ENCODE assay signal across 8 cellular contexts in genomic region chr3:53269888-53270880, GRCh38. TPM values are rescaled to one million over a fixed set of nuclear protein-coding genes. Genes with fewer than 3 reads are reported as not detected.
DNase-seq lines count a peak whose midpoint lies in the region; ATAC-seq and TF ChIP-seq lines count a peak whose summit lies in the region.

No MANE protein-coding gene starts in this region.

- H3K36me3 Mint-ChIP-seq in activated naive CD8-positive, alpha-beta T cell treated with anti-CD3 and anti-CD28 coated beads, Interleukin-2, amount 10 ng/mL, durations not matched to agents 7 days and 5 days: peaks cover 1% of the 10 kb centered on the region

- H3K27ac Mint-ChIP-seq in activated naive CD8-positive, alpha-beta T cell treated with anti-CD3 and anti-CD28 coated beads, Interleukin-2, amount 10 ng/mL, durations not matched to agents 7 days and 5 days: peak overlapping the region; percentile 11

- peak; percentile 61 for ATAC-seq in HG03066 (IDR thresholded peaks at IDR 0.05; ENCODE audit: low read depth, unreplicated experiment)
- peak; percentile 41 for ATAC-seq in activated naive CD8-positive, alpha-beta T cell treated with anti-CD3 and anti-CD28 coated beads, Interleukin-2, amount 10 ng/mL, durations not matched to agents 7 days and 5 days (ENCODE audit: low read depth)
- peak; percentile 95 for ATAC-seq in Right ventricle myocardium superior (ENCODE audit: poor library complexity)
- ATAC-seq in omental fat pad (ENCODE audit: low FRiP score): peak; percentile 91
- ATAC-seq in GM21447 (IDR thresholded peaks at IDR 0.05; ENCODE audit: unreplicated experiment): no peak

- H3K4me3 Mint-ChIP-seq in activated naive CD8-positive, alpha-beta T cell treated with anti-CD3 and anti-CD28 coated beads, Interleukin-2, amount 10 ng/mL, durations not matched to agents 7 days and 5 days: no peak overlapping the region

- peaks cover 16% of the 10 kb centered on the region for H3K4me1 Mint-ChIP-seq in activated naive CD8-positive, alpha-beta T cell treated with anti-CD3 and anti-CD28 coated beads, Interleukin-2, amount 10 ng/mL, durations not matched to agents 7 days and 5 days

- DNase-seq in NCI-H2081 (lab: John Stamatoyannopoulos, UW) (peak; percentile 41 to 65), NCI-H2081 treated with DMSO at 0.1 percent for 48 hours (lab: John Stamatoyannopoulos, UW) (no peak), NCI-H510A (lab: John Stamatoyannopoulos, UW) (peak; percentile 93), Right ventricle myocardium superior (peak; percentile 91), omental fat pad (ENCODE audit: low spot score) (no peak)
- DNase-seq in activated naive CD8-positive, alpha-beta T cell treated with anti-CD3 and anti-CD28 coated beads, Interleukin-2, amount 10 ng/mL, durations not matched to agents 7 days and 5 days: no peak

- no peak for TF ChIP-seq CTCF in omental fat pad (IDR thresholded peaks at IDR 0.05)

- POLR2A ChIA-PET in activated naive CD8-positive, alpha-beta T cell treated with anti-CD3 and anti-CD28 coated beads, Interleukin-2, amount 10 ng/mL, durations not matched to agents 7 days and 5 days (lab: Charles Lee): interaction anchor here (1.0 kb wide), 2 partner anchors 15 to 16 kb away, joined by 3 read pairs; partner anchors contain the start of gene TKT

- H3K9me3 Mint-ChIP-seq in activated naive CD8-positive, alpha-beta T cell treated with anti-CD3 and anti-CD28 coated beads, Interleukin-2, amount 10 ng/mL, durations not matched to agents 7 days and 5 days: no peaks in the 10 kb centered on the region

- intact Hi-C loops in Right ventricle myocardium superior (cut with DNase I): no loop called here

- H3K27me3 Mint-ChIP-seq in activated naive CD8-positive, alpha-beta T cell treated with anti-CD3 and anti-CD28 coated beads, Interleukin-2, amount 10 ng/mL, durations not matched to agents 7 days and 5 days: peaks cover 2% of the 10 kb centered on the region

RNA-seq across cellular contexts. Expression of gene TKT, which starts 14.4 kb away (rescaled TPM):
- total RNA-seq in activated naive CD8-positive, alpha-beta T cell treated with anti-CD3 and anti-CD28 coated beads, Interleukin-2, amount 10 ng/mL, durations not matched to agents 7 days and 5 days: 100 to 1,000 TPM; 204 to 210 TPM
- total RNA-seq in Right ventricle myocardium superior (43.6 TPM), omental fat pad (100 to 1,000 TPM; 187 to 325 (median 254) TPM)

Comparison
In these comparisons a context has a peak if more than half of its experiments do, and no peak if none do; other contexts are left out.
1. DNase-seq: peak in NCI-H2081 (2 of 2), NCI-H510A (single experiment) and Right ventricle myocardium superior (single experiment); none in NCI-H2081 treated with DMSO at 0.1 percent for 48 hours (single experiment), activated naive CD8-positive, alpha-beta T cell treated with anti-CD3 and anti-CD28 coated beads, Interleukin-2, amount 10 ng/mL, durations not matched to agents 7 days and 5 days (single experiment) and omental fat pad (single experiment).